In genomic region chr19:41350735-41351338, GRCh38 we compare ENCODE assay signal across 1 cellular context.
A peak's percentile ranks its signal among the peaks of the same experiment; 100 is the strongest.
TF ChIP-seq lines count a peak whose summit lies in the region.

No MANE protein-coding gene starts in this region.

TF ChIP-seq in H1, 55 proteins besides CTCF, POLR2A, EP300 and RAD21:
- no peak for TF ChIP-seq TBP (IDR thresholded peaks at IDR 0.05; ENCODE audit: low read depth, low read length)
- TF ChIP-seq EZH2 (IDR thresholded peaks at IDR 0.05; ENCODE audit: low read depth, low read length, severe bottlenecking), result peak; percentile 41
- TF ChIP-seq SIN3A (conservative IDR thresholded peaks at IDR 0.05 in 1 of 2, IDR thresholded peaks at IDR 0.05 in 1 of 2; ENCODE audit: low read depth in 1 of 2, low read length in 2 of 2), result 0 out of 4 replicates have a peak, but pooled peaks of 1 of the 2 experiments have one; percentile 25
- peak; percentile 64; the same call in 1 of the 2 replicates for TF ChIP-seq SUZ12 (IDR thresholded peaks at IDR 0.05; ENCODE audit: low read length)
- no peak for TF ChIP-seq E2F6 (IDR thresholded peaks at IDR 0.05)
